Comparison of ENCODE assay signal across 18 cellular contexts in the genomic region with DNA sequence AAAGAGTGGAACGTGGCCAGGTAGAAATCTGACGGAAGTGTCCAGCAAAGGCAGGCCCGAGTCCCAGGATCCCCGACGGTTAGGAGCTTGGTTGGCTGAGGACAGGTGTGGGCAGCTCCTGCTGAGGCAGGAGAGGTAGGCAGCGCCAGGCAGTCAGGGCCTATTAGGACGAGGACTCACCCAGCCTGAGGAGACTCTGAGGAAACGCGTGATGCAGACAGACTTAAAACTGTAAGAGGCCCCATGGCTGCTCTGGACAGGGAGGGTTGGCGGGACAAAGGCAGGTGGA.
"Had no signal": no experiment of that assay in that cellular context is flagged by ENCODE, and none has a peak within 500 bp of the region (broad histone marks: within the 10 kb centered on the region; RNA-seq: fewer than 3 reads in every experiment).

No MANE protein-coding gene starts in this region.

- H3K27ac Mint-ChIP-seq: immature natural killer cell; naive B cell; nephron; stimulated activated effector memory CD8-positive, alpha-beta T cell treated with anti-CD3 and anti-CD28 coated beads, Interleukin-12 subunit alpha, Interleukin-12 subunit beta, amount 100 ng/mL, for 72 hours; stimulated activated naive CD8-positive, alpha-beta T cell treated with anti-CD3 and anti-CD28 coated beads, Interleukin-15, Interleukin-2, amounts not matched to agents 100 ng/mL and 50 ng/mL, for 24 hours had no signal

- H3K9me3 Mint-ChIP-seq: immature natural killer cell; stimulated activated effector memory CD8-positive, alpha-beta T cell treated with anti-CD3 and anti-CD28 coated beads, Interleukin-12 subunit alpha, Interleukin-12 subunit beta, amount 100 ng/mL, for 72 hours had no signal

- H3K36me3 ChIP-seq: esophagus squamous epithelium, gastroesophageal sphincter, left ventricle myocardium inferior, ovary, tibial nerve had no signal

- H3K9me3 ChIP-seq: esophagus squamous epithelium, ovary, testis had no signal

- ATAC-seq: gastroesophageal sphincter had no signal

- H3K4me1 Mint-ChIP-seq: immature natural killer cell; naive B cell; nephron; stimulated activated effector memory CD8-positive, alpha-beta T cell treated with anti-CD3 and anti-CD28 coated beads, Interleukin-12 subunit alpha, Interleukin-12 subunit beta, amount 100 ng/mL, for 72 hours had no signal

- FAIRE-seq: colon, keratinocyte had no signal

- H3K4me2 ChIP-seq: smooth muscle cell had no signal

- DNase-seq: cerebellar nuclear complex, esophagus squamous epithelium, foreskin fibroblast, immature natural killer cell, left ventricle myocardium inferior, mesenchymal stem cell had no signal

- H3K36me3 Mint-ChIP-seq: immature natural killer cell; stimulated activated effector memory CD8-positive, alpha-beta T cell treated with anti-CD3 and anti-CD28 coated beads, Interleukin-12 subunit alpha, Interleukin-12 subunit beta, amount 100 ng/mL, for 72 hours had no signal

- H3K4me3 Mint-ChIP-seq: immature natural killer cell; naive B cell; nephron; stimulated activated effector memory CD8-positive, alpha-beta T cell treated with anti-CD3 and anti-CD28 coated beads, Interleukin-12 subunit alpha, Interleukin-12 subunit beta, amount 100 ng/mL, for 72 hours; stimulated activated naive CD8-positive, alpha-beta T cell treated with anti-CD3 and anti-CD28 coated beads, Interleukin-15, Interleukin-2, amounts not matched to agents 100 ng/mL and 50 ng/mL, for 24 hours had no signal

- H3K4me3 ChIP-seq: esophagus squamous epithelium, gastroesophageal sphincter, left ventricle myocardium inferior, lung, ovary, smooth muscle cell, testis, tibial nerve had no signal

- H3K27ac ChIP-seq: esophagus squamous epithelium, gastroesophageal sphincter, left ventricle myocardium inferior, ovary, testis, tibial nerve had no signal

- H3K27me3 ChIP-seq: ovary, testis had no signal

- H3K4me1 ChIP-seq: gastroesophageal sphincter, left ventricle myocardium inferior, testis, tibial nerve had no signal
